Comparison of ENCODE assay signal across 24 cellular contexts in genomic region chr5:142954455-142954854, GRCh38.
"Had no signal": no experiment of that assay in that cellular context is flagged by ENCODE, and none has a peak within 500 bp of the region (broad histone marks: within the 10 kb centered on the region; RNA-seq: fewer than 3 reads in every experiment).

No MANE protein-coding gene starts in this region.

- DNase-seq: activated CD4-positive, alpha-beta T cell treated with anti-CD3 and anti-CD28 coated beads for 4 hours; activated CD4-positive, alpha-beta T cell treated with anti-CD3 and anti-CD28 coated beads, Interleukin-2, amount 50 U/mL, for 4 hours; activated naive CD4-positive, alpha-beta T cell; activated T-cell treated with anti-CD3 and anti-CD28 coated beads for 4 hours; activated T-cell treated with anti-CD3 and anti-CD28 coated beads, Interleukin-2, amount 50 U/mL, for 72 hours; cerebellar nuclear complex; dorsolateral prefrontal cortex; effector memory CD4-positive, alpha-beta T cell; islet precursor cell; naive B cell; posterior cingulate gyrus; sigmoid colon; small intestine; stimulated activated CD4-positive, alpha-beta T cell treated with anti-CD3 and anti-CD28 coated beads, Interleukin-4, amount 100 ng/mL, for 24 hours; stimulated activated naive CD8-positive, alpha-beta T cell treated with anti-CD3 and anti-CD28 coated beads, Interleukin-15, amount 100 ng/mL, for 72 hours; SW 1271; T-helper 9 cell had no signal

- H3K4me3 Mint-ChIP-seq: activated T-cell treated with anti-CD3 and anti-CD28 coated beads, Interleukin-2, amount 50 U/mL, for 72 hours; mesothelial cell of epicardium; naive B cell; stimulated activated memory B cell treated with anti-CD40 and anti-IgM and Interleukin-4, amounts not matched to agents 10 μg/mL and 1 μg/mL and 100 μg/mL, for 72 hours; stimulated activated naive CD8-positive, alpha-beta T cell treated with anti-CD3 and anti-CD28 coated beads, Interleukin-15, amount 100 ng/mL, for 72 hours; T-helper 1 cell treated with Interleukin-12 subunit alpha and Interleukin-12 subunit beta and Interleukin-4 antibody, amounts not matched to agents 30 μg/mL and 1 μg/mL, for 36 hours had no signal

- H3K36me3 Mint-ChIP-seq: activated naive CD4-positive, alpha-beta T cell treated with anti-CD3 and anti-CD28 coated beads, Interleukin-2, amount 50 U/mL, for 72 hours; stimulated activated memory B cell treated with anti-CD40 and anti-IgM and Interleukin-4, amounts not matched to agents 10 μg/mL and 1 μg/mL and 100 μg/mL, for 72 hours had no signal

- H3K9me3 ChIP-seq: sigmoid colon, thyroid gland had no signal

- H3K27ac Mint-ChIP-seq: activated T-cell treated with anti-CD3 and anti-CD28 coated beads, Interleukin-2, amount 50 U/mL, for 72 hours; mesothelial cell of epicardium; naive B cell; stimulated activated memory B cell treated with anti-CD40 and anti-IgM and Interleukin-4, amounts not matched to agents 10 μg/mL and 1 μg/mL and 100 μg/mL, for 72 hours; stimulated activated naive CD8-positive, alpha-beta T cell treated with anti-CD3 and anti-CD28 coated beads, Interleukin-15, amount 100 ng/mL, for 72 hours; T-helper 1 cell treated with Interleukin-12 subunit alpha and Interleukin-12 subunit beta and Interleukin-4 antibody, amounts not matched to agents 30 μg/mL and 1 μg/mL, for 36 hours had no signal

- H3K27ac ChIP-seq: coronary artery, dorsolateral prefrontal cortex, thyroid gland, VCaP had no signal

- H3K9me3 Mint-ChIP-seq: activated T-cell treated with anti-CD3 and anti-CD28 coated beads, Interleukin-2, amount 50 U/mL, for 72 hours; stimulated activated memory B cell treated with anti-CD40 and anti-IgM and Interleukin-4, amounts not matched to agents 10 μg/mL and 1 μg/mL and 100 μg/mL, for 72 hours; T-helper 1 cell treated with Interleukin-12 subunit alpha and Interleukin-12 subunit beta and Interleukin-4 antibody, amounts not matched to agents 30 μg/mL and 1 μg/mL, for 36 hours had no signal

- H3K27me3 ChIP-seq: dorsolateral prefrontal cortex, sigmoid colon, thyroid gland had no signal

- H3K4me3 ChIP-seq: coronary artery, dorsolateral prefrontal cortex, sigmoid colon, thyroid gland had no signal

- H3K27me3 Mint-ChIP-seq: naive B cell; stimulated activated memory B cell treated with anti-CD40 and anti-IgM and Interleukin-4, amounts not matched to agents 10 μg/mL and 1 μg/mL and 100 μg/mL, for 72 hours; stimulated activated naive CD8-positive, alpha-beta T cell treated with anti-CD3 and anti-CD28 coated beads, Interleukin-15, amount 100 ng/mL, for 72 hours had no signal

- ATAC-seq: activated naive CD4-positive, alpha-beta T cell treated with anti-CD3 and anti-CD28 coated beads, Interleukin-2, amount 50 U/mL, for 72 hours; activated T-cell treated with anti-CD3 and anti-CD28 coated beads, Interleukin-2, amount 50 U/mL, for 72 hours; stimulated activated memory B cell treated with anti-CD40 and anti-IgM and Interleukin-4, amounts not matched to agents 10 μg/mL and 1 μg/mL and 100 μg/mL, for 72 hours; stimulated activated naive CD8-positive, alpha-beta T cell treated with anti-CD3 and anti-CD28 coated beads, Interleukin-15, amount 100 ng/mL, for 72 hours had no signal

- H3K36me3 ChIP-seq: sigmoid colon, thyroid gland had no signal
